Comparison of ENCODE assay signal across 35 cellular contexts in the genomic region with DNA sequence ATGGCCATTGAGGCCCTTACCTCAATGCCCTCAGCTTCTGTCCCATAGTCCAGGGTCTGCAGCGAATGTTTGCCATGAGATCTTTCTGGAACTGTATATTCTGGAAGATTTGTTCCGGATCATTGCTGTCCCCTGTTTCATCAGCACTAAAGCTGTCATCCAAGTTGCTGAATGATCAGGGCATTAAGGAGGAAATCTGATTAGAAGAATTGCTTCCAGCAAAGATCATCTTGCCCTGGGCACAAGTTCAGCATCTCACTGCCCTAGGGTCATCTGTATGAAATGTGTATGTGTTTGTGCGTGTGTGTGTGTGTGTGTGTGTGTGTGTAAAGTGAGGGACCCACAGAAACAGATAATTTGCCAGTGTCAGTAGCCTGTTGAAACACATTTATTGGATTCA. TPM values are rescaled to one million over a fixed set of nuclear protein-coding genes. Genes with fewer than 3 reads are reported as not detected.
"Had no signal": no experiment of that assay in that cellular context is flagged by ENCODE, and none has a peak within 500 bp of the region (broad histone marks: within the 10 kb centered on the region; RNA-seq: fewer than 3 reads in every experiment).

No MANE protein-coding gene starts in this region.

- H3K27me3 Mint-ChIP-seq: activated CD4-positive, alpha-beta memory T cell treated with anti-CD3 and anti-CD28 coated beads for 36 hours; activated CD8-positive, alpha-beta memory T cell treated with anti-CD3 and anti-CD28 coated beads, Interleukin-2, amount 10 ng/mL, durations not matched to agents 7 days and 5 days; activated naive CD4-positive, alpha-beta T cell treated with anti-CD3 and anti-CD28 coated beads, Interleukin-2, amount 50 U/mL, for 24 hours; activated naive CD8-positive, alpha-beta T cell treated with anti-CD3 and anti-CD28 coated beads for 36 hours; activated naive CD8-positive, alpha-beta T cell treated with anti-CD3 and anti-CD28 coated beads, Interleukin-2, amount 50 U/mL, for 24 hours had no signal

- H3K27ac Mint-ChIP-seq: activated CD4-positive, alpha-beta memory T cell treated with anti-CD3 and anti-CD28 coated beads for 36 hours; activated CD8-positive, alpha-beta memory T cell treated with anti-CD3 and anti-CD28 coated beads, Interleukin-2, amount 10 ng/mL, durations not matched to agents 7 days and 5 days; activated CD8-positive, alpha-beta T cell treated with anti-CD3 and anti-CD28 coated beads, Interleukin-2, amount 10 ng/mL, durations not matched to agents 7 days and 5 days; activated naive CD4-positive, alpha-beta T cell treated with anti-CD3 and anti-CD28 coated beads for 36 hours; activated naive CD4-positive, alpha-beta T cell treated with anti-CD3 and anti-CD28 coated beads, Interleukin-2, amount 50 U/mL, for 24 hours; activated naive CD8-positive, alpha-beta T cell treated with anti-CD3 and anti-CD28 coated beads for 36 hours; activated naive CD8-positive, alpha-beta T cell treated with anti-CD3 and anti-CD28 coated beads, Interleukin-2, amount 50 U/mL, for 24 hours; activated T-helper 1 cell treated with anti-CD3 and anti-CD28 coated beads, Interleukin-12 subunit alpha, Interleukin-12 subunit beta, Interleukin-2, Interleukin-4 antibody, amounts not matched to agents 30 ng/mL and 10 ng/mL and 1 ng/mL, durations not matched to agents 14 hours and 24 hours and 36 hours; activated T-helper 2 cell treated with anti-CD3 and anti-CD28 coated beads, Interferon-gamma antibody, Interleukin-2, Interleukin-4, amounts not matched to agents 10 μg/mL and 5 μg/mL and 100 μg/mL, durations not matched to agents 14 hours and 24 hours and 36 hours; WTC11 had no signal

- H3K4me1 Mint-ChIP-seq: activated CD8-positive, alpha-beta memory T cell treated with anti-CD3 and anti-CD28 coated beads, Interleukin-2, amount 10 ng/mL, durations not matched to agents 7 days and 5 days; activated naive CD4-positive, alpha-beta T cell treated with anti-CD3 and anti-CD28 coated beads, Interleukin-2, amount 50 U/mL, for 24 hours; activated naive CD8-positive, alpha-beta T cell treated with anti-CD3 and anti-CD28 coated beads for 36 hours; activated naive CD8-positive, alpha-beta T cell treated with anti-CD3 and anti-CD28 coated beads, Interleukin-2, amount 50 U/mL, for 24 hours had no signal

- ATAC-seq: activated CD8-positive, alpha-beta memory T cell treated with anti-CD3 and anti-CD28 coated beads, Interleukin-2, amount 10 ng/mL, durations not matched to agents 7 days and 5 days; activated CD8-positive, alpha-beta T cell treated with anti-CD3 and anti-CD28 coated beads, Interleukin-2, amount 10 ng/mL, durations not matched to agents 7 days and 5 days; activated naive CD8-positive, alpha-beta T cell treated with anti-CD3 and anti-CD28 coated beads, Interleukin-2, amount 50 U/mL, for 24 hours; body of pancreas; gastroesophageal sphincter; WTC11 had no signal

- H3K4me3 Mint-ChIP-seq: activated CD4-positive, alpha-beta memory T cell treated with anti-CD3 and anti-CD28 coated beads for 36 hours; activated CD8-positive, alpha-beta memory T cell treated with anti-CD3 and anti-CD28 coated beads, Interleukin-2, amount 10 ng/mL, durations not matched to agents 7 days and 5 days; activated CD8-positive, alpha-beta T cell treated with anti-CD3 and anti-CD28 coated beads, Interleukin-2, amount 10 ng/mL, durations not matched to agents 7 days and 5 days; activated naive CD4-positive, alpha-beta T cell treated with anti-CD3 and anti-CD28 coated beads for 36 hours; activated naive CD4-positive, alpha-beta T cell treated with anti-CD3 and anti-CD28 coated beads, Interleukin-2, amount 50 U/mL, for 24 hours; activated naive CD8-positive, alpha-beta T cell treated with anti-CD3 and anti-CD28 coated beads for 36 hours; activated naive CD8-positive, alpha-beta T cell treated with anti-CD3 and anti-CD28 coated beads, Interleukin-2, amount 50 U/mL, for 24 hours; activated T-helper 1 cell treated with anti-CD3 and anti-CD28 coated beads, Interleukin-12 subunit alpha, Interleukin-12 subunit beta, Interleukin-2, Interleukin-4 antibody, amounts not matched to agents 30 ng/mL and 10 ng/mL and 1 ng/mL, durations not matched to agents 14 hours and 24 hours and 36 hours; WTC11 had no signal

- H3K36me3 Mint-ChIP-seq: activated CD4-positive, alpha-beta memory T cell treated with anti-CD3 and anti-CD28 coated beads for 36 hours; activated CD8-positive, alpha-beta memory T cell treated with anti-CD3 and anti-CD28 coated beads, Interleukin-2, amount 10 ng/mL, durations not matched to agents 7 days and 5 days; activated naive CD8-positive, alpha-beta T cell treated with anti-CD3 and anti-CD28 coated beads for 36 hours; WTC11 had no signal

- H3K9me3 Mint-ChIP-seq: activated CD4-positive, alpha-beta memory T cell treated with anti-CD3 and anti-CD28 coated beads for 36 hours; activated naive CD4-positive, alpha-beta T cell treated with anti-CD3 and anti-CD28 coated beads for 36 hours; activated naive CD4-positive, alpha-beta T cell treated with anti-CD3 and anti-CD28 coated beads, Interleukin-2, amount 50 U/mL, for 24 hours; activated naive CD8-positive, alpha-beta T cell treated with anti-CD3 and anti-CD28 coated beads for 36 hours; activated naive CD8-positive, alpha-beta T cell treated with anti-CD3 and anti-CD28 coated beads, Interleukin-2, amount 50 U/mL, for 24 hours; activated T-helper 1 cell treated with anti-CD3 and anti-CD28 coated beads, Interleukin-12 subunit alpha, Interleukin-12 subunit beta, Interleukin-2, Interleukin-4 antibody, amounts not matched to agents 30 ng/mL and 10 ng/mL and 1 ng/mL, durations not matched to agents 14 hours and 24 hours and 36 hours; activated T-helper 2 cell treated with anti-CD3 and anti-CD28 coated beads, Interferon-gamma antibody, Interleukin-2, Interleukin-4, amounts not matched to agents 10 μg/mL and 5 μg/mL and 100 μg/mL, durations not matched to agents 14 hours and 24 hours and 36 hours; WTC11 had no signal

- DNase-seq: activated CD4-positive, alpha-beta memory T cell treated with anti-CD3 and anti-CD28 coated beads for 36 hours; activated CD4-positive, alpha-beta T cell treated with anti-CD3 and anti-CD28 coated beads for 1 hour; activated CD4-positive, alpha-beta T cell treated with anti-CD3 and anti-CD28 coated beads for 4 hours; activated CD4-positive, alpha-beta T cell treated with anti-CD3 and anti-CD28 coated beads, Interleukin-2, amount 50 U/mL, for 1 hour; activated CD8-positive, alpha-beta memory T cell treated with anti-CD3 and anti-CD28 coated beads, Interleukin-2, amount 10 ng/mL, durations not matched to agents 7 days and 5 days; activated CD8-positive, alpha-beta memory T cell treated with anti-CD3 and anti-CD28 coated beads, Interleukin-2, amount 50 U/mL, for 4 hours; activated CD8-positive, alpha-beta T cell treated with anti-CD3 and anti-CD28 coated beads, Interleukin-2, amount 10 ng/mL, durations not matched to agents 7 days and 5 days; activated effector memory CD4-positive, alpha-beta T cell treated with anti-CD3 and anti-CD28 coated beads, Interleukin-2, amount 50 U/mL, for 16 hours; activated naive CD4-positive, alpha-beta T cell treated with anti-CD3 and anti-CD28 coated beads for 36 hours; activated naive CD8-positive, alpha-beta T cell treated with anti-CD3 and anti-CD28 coated beads for 36 hours; activated naive CD8-positive, alpha-beta T cell treated with anti-CD3 and anti-CD28 coated beads, Interleukin-2, amount 50 U/mL, for 24 hours; activated T-cell treated with anti-CD3 and anti-CD28 coated beads, Interleukin-2, amount 50 U/mL, for 1 hour; activated T-cell treated with anti-CD3 and anti-CD28 coated beads, Interleukin-2, amount 50 U/mL, for 48 hours; adrenal gland; amygdala; aorta; body of pancreas; caudate nucleus; colonic mucosa; effector CD8-positive, alpha-beta T cell; esophagus squamous epithelium; foreskin melanocyte; T-helper 2 cell had no signal

RNA-seq across cellular contexts. Expression of a gene that starts 1.4 kb away (rescaled TPM):
- total RNA-seq: activated CD4-positive, alpha-beta memory T cell treated with anti-CD3 and anti-CD28 coated beads for 36 hours; activated CD8-positive, alpha-beta memory T cell treated with anti-CD3 and anti-CD28 coated beads for 36 hours; activated CD8-positive, alpha-beta memory T cell treated with anti-CD3 and anti-CD28 coated beads, Interleukin-2, amount 10 ng/mL, durations not matched to agents 7 days and 5 days; activated CD8-positive, alpha-beta T cell treated with anti-CD3 and anti-CD28 coated beads, Interleukin-2, amount 10 ng/mL, durations not matched to agents 7 days and 5 days; activated naive CD4-positive, alpha-beta T cell treated with anti-CD3 and anti-CD28 coated beads for 36 hours; activated naive CD8-positive, alpha-beta T cell treated with anti-CD3 and anti-CD28 coated beads for 36 hours; activated T-helper 1 cell treated with anti-CD3 and anti-CD28 coated beads, Interleukin-12 subunit alpha, Interleukin-12 subunit beta, Interleukin-2, Interleukin-4 antibody, amounts not matched to agents 30 ng/mL and 10 ng/mL and 1 ng/mL, durations not matched to agents 14 hours and 24 hours and 36 hours; activated T-helper 2 cell treated with anti-CD3 and anti-CD28 coated beads, Interferon-gamma antibody, Interleukin-2, Interleukin-4, amounts not matched to agents 10 μg/mL and 5 μg/mL and 100 μg/mL, durations not matched to agents 14 hours and 24 hours and 36 hours; adrenal gland; dermis microvascular lymphatic vessel endothelial cell; endothelial cell of umbilical vein; esophagus squamous epithelium; fibroblast of lung; fibroblast of villous mesenchyme; glomerular endothelial cell; T-helper 1 cell treated with Interleukin-12 subunit alpha and Interleukin-12 subunit beta and Interleukin-4 antibody, amounts not matched to agents 30 ng/mL and 1 ng/mL, for 36 hours; WTC11 had no signal
